1 cellular context compared by ENCODE assay signal in genomic region chr1:100023482-100023881, GRCh38.
TF ChIP-seq lines count a peak whose summit lies in the region.

No MANE protein-coding gene starts in this region.

TF ChIP-seq in K562, 482 proteins besides CTCF, POLR2A, EP300 and RAD21 (continued from another document):
- TF ChIP-seq RNF219 (CRISPR knock-in tag; IDR thresholded peaks at IDR 0.05) (no peak), KLF6 (CRISPR knock-in tag; IDR thresholded peaks at IDR 0.05; ENCODE audit: borderline replicate concordance) (no peak), SMC3 (conservative IDR thresholded peaks at IDR 0.05; ENCODE audit: insufficient read depth, low read depth, low read length) (no peak), ZNF445 (CRISPR knock-in tag; IDR thresholded peaks at IDR 0.05; ENCODE audit: low read depth) (no peak), ZNF232 (CRISPR knock-in tag; IDR thresholded peaks at IDR 0.05) (no peak), ZNF175 (CRISPR knock-in tag; IDR thresholded peaks at IDR 0.05; ENCODE audit: low read depth) (no peak), ZBTB11 (CRISPR knock-in tag; IDR thresholded peaks at IDR 0.05) (no peak), E2F5 (CRISPR knock-in tag; IDR thresholded peaks at IDR 0.05) (no peak), PKNOX1 (IDR thresholded peaks at IDR 0.05) (no peak), ATF4 (CRISPR knock-in tag; IDR thresholded peaks at IDR 0.05) (no peak), HNRNPH1 (optimal IDR thresholded peaks at IDR 0.05; ENCODE audit: low read depth, low read length) (no peak), ZNF3 (CRISPR knock-in tag; IDR thresholded peaks at IDR 0.05) (no peak), ETV5 (CRISPR knock-in tag; IDR thresholded peaks at IDR 0.05; ENCODE audit: low read depth) (no peak), KLF10 (CRISPR knock-in tag; IDR thresholded peaks at IDR 0.05) (no peak)
